Comparison of ENCODE assay signal across 24 cellular contexts in the genomic region with DNA sequence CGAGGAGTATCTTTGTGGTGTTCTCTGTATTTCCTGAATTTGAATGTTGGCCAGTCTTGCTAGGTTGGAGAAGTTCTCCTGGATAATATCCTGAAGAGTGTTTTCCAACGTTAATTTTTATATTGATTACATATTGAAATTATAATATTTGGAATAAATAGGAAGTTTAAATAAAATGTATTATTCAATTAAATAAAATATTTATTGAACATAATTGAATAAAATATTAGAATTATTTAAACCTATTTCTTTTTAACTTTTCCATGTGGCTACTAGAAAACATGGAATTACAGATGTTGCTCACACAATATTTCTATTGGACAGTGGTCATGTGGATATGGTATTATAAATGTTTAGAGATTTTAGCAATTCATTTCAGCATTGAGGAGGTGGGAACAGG.
"Had no signal": no experiment of that assay in that cellular context is flagged by ENCODE, and none has a peak within 500 bp of the region (broad histone marks: within the 10 kb centered on the region; RNA-seq: fewer than 3 reads in every experiment).

No MANE protein-coding gene starts in this region.

- H3K4me1 Mint-ChIP-seq: stimulated activated effector memory CD8-positive, alpha-beta T cell treated with anti-CD3 and anti-CD28 coated beads, Interleukin-12 subunit alpha, Interleukin-12 subunit beta, amount 100 ng/mL, for 72 hours; stimulated activated memory B cell treated with anti-CD40 and anti-IgM and Interleukin-4, amounts not matched to agents 10 μg/mL and 1 μg/mL and 100 μg/mL, for 72 hours; stimulated activated naive B cell treated with anti-CD40 and anti-IgM and Interleukin-4, amounts not matched to agents 10 μg/mL and 1 μg/mL and 100 μg/mL, for 72 hours; stimulated activated naive CD8-positive, alpha-beta T cell treated with anti-CD3 and anti-CD28 coated beads, Interleukin-15, amount 100 ng/mL, for 72 hours had no signal

- ATAC-seq: stimulated activated effector memory CD8-positive, alpha-beta T cell treated with anti-CD3 and anti-CD28 coated beads, Interleukin-12 subunit alpha, Interleukin-12 subunit beta, amount 100 ng/mL, for 72 hours; stimulated activated memory B cell treated with anti-CD40 and anti-IgM and Interleukin-4, amounts not matched to agents 10 μg/mL and 1 μg/mL and 100 μg/mL, for 72 hours; stimulated activated naive B cell treated with anti-CD40 and anti-IgM and Interleukin-4, amounts not matched to agents 10 μg/mL and 1 μg/mL and 100 μg/mL, for 72 hours; stimulated activated naive CD8-positive, alpha-beta T cell treated with anti-CD3 and anti-CD28 coated beads, Interleukin-15, amount 100 ng/mL, for 72 hours; stimulated activated naive CD8-positive, alpha-beta T cell treated with anti-CD3 and anti-CD28 coated beads, Interleukin-15, Interleukin-2, amounts not matched to agents 100 U/mL and 50 U/mL, for 24 hours; upper lobe of right lung had no signal

- H3K36me3 Mint-ChIP-seq: stimulated activated effector memory CD8-positive, alpha-beta T cell treated with anti-CD3 and anti-CD28 coated beads, Interleukin-12 subunit alpha, Interleukin-12 subunit beta, amount 100 ng/mL, for 72 hours; stimulated activated memory B cell treated with anti-CD40 and anti-IgM and Interleukin-4, amounts not matched to agents 10 μg/mL and 1 μg/mL and 100 μg/mL, for 72 hours; stimulated activated naive B cell treated with anti-CD40 and anti-IgM and Interleukin-4, amounts not matched to agents 10 μg/mL and 1 μg/mL and 100 μg/mL, for 72 hours; type B pancreatic cell had no signal

- DNase-seq: stimulated activated CD4-positive, alpha-beta T cell treated with anti-CD3 and anti-CD28 coated beads, Interleukin-2, amount 100 ng/mL, for 48 hours; stimulated activated CD4-positive, alpha-beta T cell treated with anti-CD3 and anti-CD28 coated beads, Interleukin-4, amount 100 ng/mL, for 1 hour; stimulated activated CD4-positive, alpha-beta T cell treated with anti-CD3 and anti-CD28 coated beads, Interleukin-4, amount 100 ng/mL, for 24 hours; stimulated activated CD4-positive, alpha-beta T cell treated with anti-CD3 and anti-CD28 coated beads, Interleukin-4, amount 100 ng/mL, for 4 hours; stimulated activated CD8-positive, alpha-beta memory T cell treated with anti-CD3 and anti-CD28 coated beads, Interleukin-4, amount 100 ng/mL, for 48 hours; stimulated activated naive B cell treated with anti-CD40 and anti-IgM and Interleukin-4, amounts not matched to agents 10 μg/mL and 1 μg/mL and 100 μg/mL, for 72 hours; stimulated activated naive CD4-positive, alpha-beta T cell; stimulated activated naive CD4-positive, alpha-beta T cell treated with Interleukin-2 at 50 U/mL for 16 hours; stimulated activated naive CD8-positive, alpha-beta T cell treated with anti-CD3 and anti-CD28 coated beads, Interleukin-15, amount 100 ng/mL, for 72 hours; stimulated activated naive CD8-positive, alpha-beta T cell treated with anti-CD3 and anti-CD28 coated beads, Interleukin-15, Interleukin-2, amounts not matched to agents 100 U/mL and 50 U/mL, for 24 hours; stomach; substantia nigra; testis; thyroid gland; tibial artery; transverse colon; trophoblast cell; upper lobe of left lung; upper lobe of right lung; uterus had no signal

- H3K4me3 Mint-ChIP-seq: stimulated activated effector memory CD8-positive, alpha-beta T cell treated with anti-CD3 and anti-CD28 coated beads, Interleukin-12 subunit alpha, Interleukin-12 subunit beta, amount 100 ng/mL, for 72 hours; stimulated activated memory B cell treated with anti-CD40 and anti-IgM and Interleukin-4, amounts not matched to agents 10 μg/mL and 1 μg/mL and 100 μg/mL, for 72 hours; stimulated activated naive B cell treated with anti-CD40 and anti-IgM and Interleukin-4, amounts not matched to agents 10 μg/mL and 1 μg/mL and 100 μg/mL, for 72 hours; stimulated activated naive CD8-positive, alpha-beta T cell treated with anti-CD3 and anti-CD28 coated beads, Interleukin-15, amount 100 ng/mL, for 72 hours; stimulated activated naive CD8-positive, alpha-beta T cell treated with anti-CD3 and anti-CD28 coated beads, Interleukin-15, Interleukin-2, amounts not matched to agents 100 ng/mL and 50 ng/mL, for 24 hours; type B pancreatic cell had no signal

- H3K27ac Mint-ChIP-seq: stimulated activated effector memory CD8-positive, alpha-beta T cell treated with anti-CD3 and anti-CD28 coated beads, Interleukin-12 subunit alpha, Interleukin-12 subunit beta, amount 100 ng/mL, for 72 hours; stimulated activated memory B cell treated with anti-CD40 and anti-IgM and Interleukin-4, amounts not matched to agents 10 μg/mL and 1 μg/mL and 100 μg/mL, for 72 hours; stimulated activated naive B cell treated with anti-CD40 and anti-IgM and Interleukin-4, amounts not matched to agents 10 μg/mL and 1 μg/mL and 100 μg/mL, for 72 hours; stimulated activated naive CD8-positive, alpha-beta T cell treated with anti-CD3 and anti-CD28 coated beads, Interleukin-15, amount 100 ng/mL, for 72 hours; stimulated activated naive CD8-positive, alpha-beta T cell treated with anti-CD3 and anti-CD28 coated beads, Interleukin-15, Interleukin-2, amounts not matched to agents 100 ng/mL and 50 ng/mL, for 24 hours; type B pancreatic cell had no signal

- H3K27me3 Mint-ChIP-seq: stimulated activated memory B cell treated with anti-CD40 and anti-IgM and Interleukin-4, amounts not matched to agents 10 μg/mL and 1 μg/mL and 100 μg/mL, for 72 hours; stimulated activated naive B cell treated with anti-CD40 and anti-IgM and Interleukin-4, amounts not matched to agents 10 μg/mL and 1 μg/mL and 100 μg/mL, for 72 hours; stimulated activated naive CD8-positive, alpha-beta T cell treated with anti-CD3 and anti-CD28 coated beads, Interleukin-15, amount 100 ng/mL, for 72 hours; type B pancreatic cell had no signal
